9 cellular contexts compared by ENCODE assay signal in genomic region chr19:12884627-12884925, GRCh38. TPM values are rescaled to one million over a fixed set of nuclear protein-coding genes. Genes with fewer than 3 reads are reported as not detected.
DNase-seq lines count a peak whose midpoint lies in the region; ATAC-seq, FAIRE-seq and TF ChIP-seq lines count a peak whose summit lies in the region.
"Had no signal": no experiment of that assay in that cellular context is flagged by ENCODE, and none has a peak within 500 bp of the region (broad histone marks: within the 10 kb centered on the region; RNA-seq: fewer than 3 reads in every experiment).

No MANE protein-coding gene starts in this region.

- CTCF ChIA-PET in Caco-2 (lab: Charles Lee), result interaction anchor here (0.6 to 1.6 kb wide), 10 partner anchors 8 to 177 kb away, joined by 3 to 12 read pairs (median 4); no protein-coding TSS in a partner anchor
- CTCF ChIA-PET in mammary epithelial cell (lab: Charles Lee; ENCODE audit: low non-redundant PET), result interaction anchor here (0.7 kb wide), 1 partner anchor 81 kb away, joined by 8 read pairs; no protein-coding TSS in a partner anchor
- CTCF ChIA-PET in T-cell (lab: Charles Lee), result interaction anchor here in 1 of 2 donors (0.6 to 1.6 kb wide), 11 partner anchors 9 to 109 kb away, joined by 3 to 19 read pairs (median 5); partner anchors contain the start of genes CALR, FARSA and SYCE2

- no peaks in the 10 kb centered on the region for H3K9me3 Mint-ChIP-seq in Caco-2 (ENCODE audit: unreplicated experiment)
- no peaks in the 10 kb centered on the region for H3K9me3 Mint-ChIP-seq in T-cell

- no peaks in the 10 kb centered on the region for H3K4me1 Mint-ChIP-seq in Caco-2 (ENCODE audit: low read depth, unreplicated experiment)
- peaks cover 28 to 35% (median 31%) of the 10 kb centered on the region in 3 donors for H3K4me1 Mint-ChIP-seq in T-cell

- H3K36me3 ChIP-seq in Caco-2 (ENCODE audit: control insufficient read depth, insufficient read depth, low read length) (no peaks in the 10 kb centered on the region), KMS-11 (ENCODE audit: insufficient read depth) (no peaks in the 10 kb centered on the region), mammary epithelial cell (ENCODE audit: insufficient read depth, low read length) (no peaks in the 10 kb centered on the region), neutrophil (no peaks in the 10 kb centered on the region)

- H3K4me3 ChIP-seq in Caco-2 (ENCODE audit: low read depth, low read length) (peak overlapping the region; percentile 43), KMS-11 (IDR thresholded peaks at IDR 0.05; ENCODE audit: insufficient read depth, low read depth, low read length) (no peak overlapping the region), mammary epithelial cell (replicated peaks in 1 of 3; ENCODE audit: insufficient read depth in 1 of 3, low read depth in 2 of 3, low read length in 3 of 3) (no peak overlapping the region), neutrophil (ENCODE audit: low read depth in 1 of 2, low read length in 1 of 2) (peak overlapping the region; percentile 54 to 71)

- intact Hi-C loops in Caco-2 (cut with micrococcal nuclease; ENCODE audit: unreplicated experiment), result no loop called here
- intact Hi-C loops in mammary epithelial cell (cut with micrococcal nuclease), result no loop called here

- H3K27me3 ChIP-seq in Caco-2 (replicated peaks; ENCODE audit: control insufficient read depth, insufficient read depth, low read length), result no peaks in the 10 kb centered on the region
- no peaks in the 10 kb centered on the region for H3K27me3 ChIP-seq in KMS-11 (ENCODE audit: insufficient read depth, low read depth)
- no peaks in the 10 kb centered on the region for H3K27me3 ChIP-seq in mammary epithelial cell (ENCODE audit: insufficient read depth, low read length)
- peaks cover 16% of the 10 kb centered on the region for H3K27me3 ChIP-seq in neutrophil

- H2AFZ ChIP-seq in KMS-11 (ENCODE audit: low read depth) (peak overlapping the region; percentile 98), mammary epithelial cell (ENCODE audit: low read depth, low read length) (peak overlapping the region; percentile 94)

- H3K36me3 Mint-ChIP-seq in Caco-2 (ENCODE audit: insufficient read depth, unreplicated experiment) (peaks cover 12% of the 10 kb centered on the region), T-cell (no peaks in the 10 kb centered on the region)

- peaks cover 5% of the 10 kb centered on the region for H3K27me3 Mint-ChIP-seq in Caco-2 (ENCODE audit: insufficient read depth, unreplicated experiment)
- H3K27me3 Mint-ChIP-seq in T-cell, result peaks cover 0 to 2% of the 10 kb centered on the region in 2 donors

- no peak for DNase-seq in Caco-2
- no peak for DNase-seq in mammary epithelial cell
- DNase-seq in GM03348 (ENCODE audit: low spot score), result no peak
- no peak for DNase-seq in stimulated activated CD4-positive, alpha-beta T cell treated with anti-CD3 and anti-CD28 coated beads, Interleukin-4, amount 100 ng/mL, for 1 hour
- no peak for DNase-seq in GM12892 (ENCODE audit: insufficient read length)
- no peak for DNase-seq in T-cell

- H3K9me3 ChIP-seq in Caco-2 (peaks cover 22% of the 10 kb centered on the region), mammary epithelial cell (replicated peaks; ENCODE audit: insufficient read depth, low read length) (peaks cover 14% of the 10 kb centered on the region), neutrophil (no peaks in the 10 kb centered on the region)

- FAIRE-seq in GM12892 (lab: Jason Lieb, UNC), result no peak
- FAIRE-seq: bronchial epithelial cell had no signal

- no peak overlapping the region for H3K9ac ChIP-seq in KMS-11
- no peak overlapping the region for H3K9ac ChIP-seq in mammary epithelial cell (ENCODE audit: insufficient read depth, low read length)

- dilution Hi-C loops in mammary epithelial cell (cut with HindIII; ENCODE audit: low sequenced_read_pairs), result no loop called here

- H3K79me2 ChIP-seq in KMS-11 (ENCODE audit: insufficient read depth, low read depth), result no peaks in the 10 kb centered on the region
- peaks cover 4% of the 10 kb centered on the region for H3K79me2 ChIP-seq in mammary epithelial cell (ENCODE audit: insufficient read depth, low read length)

- TF ChIP-seq CTCF in Caco-2 (IDR thresholded peaks at IDR 0.05; ENCODE audit: insufficient read depth in 1 of 2, low read depth in 1 of 2, low read length in 1 of 2, severe bottlenecking in 1 of 2, unreplicated experiment in 1 of 2) (no peak), KMS-11 (conservative IDR thresholded peaks at IDR 0.05; ENCODE audit: low read depth, low read length) (no peak), mammary epithelial cell (conservative IDR thresholded peaks at IDR 0.05 in 1 of 2, IDR thresholded peaks at IDR 0.05 in 1 of 2; ENCODE audit: extremely low read depth in 1 of 2, insufficient read depth in 1 of 2, low read depth in 1 of 2, low read length in 2 of 2) (no peak), neutrophil (IDR thresholded peaks at IDR 0.05) (no peak)

- BruUV-seq in Caco-2 (replicated peaks; lab: Mats Ljungman, UMichigan) (no TSS peak), mammary epithelial cell (replicated peaks; lab: Mats Ljungman, UMichigan) (no TSS peak)

- POLR2A ChIA-PET in Caco-2 (lab: Charles Lee), result interaction anchor here (0.6 to 1.0 kb wide), 2 partner anchors 12 to 62 kb away, joined by 3 to 5 read pairs; no protein-coding TSS in a partner anchor
- POLR2A ChIA-PET in T-cell (lab: Charles Lee), result interaction anchor here (0.5 to 0.7 kb wide), 2 partner anchors 28 to 129 kb away, joined by 3 to 12 read pairs; no protein-coding TSS in a partner anchor

- ATAC-seq in T-cell (replicated peaks in 1 of 4), result no peak

- no peak overlapping the region for H3K27ac Mint-ChIP-seq in Caco-2 (ENCODE audit: unreplicated experiment)
- no peak overlapping the region for H3K27ac Mint-ChIP-seq in T-cell

- 64% methylated on average over 12 of the region's 12 CpGs for WGBS in mammary epithelial cell (ENCODE audit: low coverage, missing lambda C conversion rate)

- H4K20me1 ChIP-seq in KMS-11 (ENCODE audit: insufficient read depth) (no peaks in the 10 kb centered on the region), mammary epithelial cell (ENCODE audit: insufficient read depth, low read length) (no peaks in the 10 kb centered on the region)

- peak overlapping the region; percentile 80 for H3K4me3 Mint-ChIP-seq in Caco-2 (ENCODE audit: unreplicated experiment)
- peak overlapping the region in 1 of 3 donors; percentile 80 for H3K4me3 Mint-ChIP-seq in T-cell

- H3K4me1 ChIP-seq in Caco-2 (no peaks in the 10 kb centered on the region), KMS-11 (ENCODE audit: low read depth, poor library complexity, severe bottlenecking) (peaks cover 16% of the 10 kb centered on the region), mammary epithelial cell (ENCODE audit: insufficient read depth, low read length) (peaks cover 17% of the 10 kb centered on the region), neutrophil (ENCODE audit: control insufficient read depth in 1 of 2, insufficient read depth in 1 of 2, low read depth in 1 of 2, low read length in 1 of 2) (peaks cover 55% of the 10 kb centered on the region in 2 experiments)

- in situ Hi-C loops in mammary epithelial cell (cut with MboI; ENCODE audit: low sequenced_read_pairs in 2 of 2), result no loop called here

- TF ChIP-seq POLR2A in GM12892 (IDR thresholded peaks at IDR 0.05; ENCODE audit: low read depth, low read length), result no peak

- H3K27ac ChIP-seq in KMS-11 (no peak overlapping the region), mammary epithelial cell (ENCODE audit: insufficient read depth, low read depth, low read length) (no peak overlapping the region), neutrophil (peak overlapping the region; percentile 95)

- H3K4me2 ChIP-seq in KMS-11 (peak overlapping the region; percentile 73; the same call in 1 of the 2 replicates), mammary epithelial cell (ENCODE audit: insufficient read depth, low read depth, low read length) (peak overlapping the region; percentile 89)

RNA-seq across cellular contexts. Expression of gene KLF1, which starts 2.4 kb away (rescaled TPM):
- total RNA-seq in Caco-2 (2022), result not detected in 2 replicates
- total RNA-seq in mammary epithelial cell, result not detected
- 0.07 TPM for polyA plus RNA-seq in mammary epithelial cell
- not detected for polyA minus RNA-seq in mammary epithelial cell
- not detected for polyA plus RNA-seq in GM12892 (2012; ENCODE audit: missing spikeins)
- under 1 TPM in 3 of 5 donors, not detected in 2; 0.36 to 0.67 (median 0.38) TPM for total RNA-seq in T-cell
- total RNA-seq: bronchial epithelial cell had no signal

RNA-seq across cellular contexts. Expression of gene DNASE2, which starts 3.3 kb away (rescaled TPM):
- total RNA-seq in Caco-2 (2022) (3.6 and 3.8 TPM in 2 replicates), mammary epithelial cell (10 to 100 TPM; 41.2 to 54.2 TPM), T-cell (10 to 100 TPM; 13.4 to 32.1 (median 26.5) TPM)
- polyA plus RNA-seq in mammary epithelial cell, result 40.6 TPM
- polyA minus RNA-seq in mammary epithelial cell, result 23.3 TPM
- polyA plus RNA-seq in GM12892 (2012; ENCODE audit: missing spikeins), result 14.7 TPM

RNA-seq across cellular contexts. Expression of gene GCDH, which starts 6.4 kb away (rescaled TPM):
- total RNA-seq in Caco-2 (2022) (31.4 and 32.4 TPM in 2 replicates), mammary epithelial cell (10 to 100 TPM; 25.2 to 31.5 TPM), T-cell (10 to 100 TPM; 39.8 to 68.7 (median 60.0) TPM)
- polyA plus RNA-seq in mammary epithelial cell, result 23.4 TPM
- 18.4 TPM for polyA minus RNA-seq in mammary epithelial cell
- 37.1 TPM for polyA plus RNA-seq in GM12892 (2012; ENCODE audit: missing spikeins)

RNA-seq across cellular contexts. Expression of gene SYCE2, which starts 34.5 kb away (rescaled TPM):
- total RNA-seq in Caco-2 (2022) (2.0 and 2.3 TPM in 2 replicates), mammary epithelial cell (not detected), T-cell (1 to 10 TPM in 2 of 5 donors, not detected in 3; 2.5 to 2.8 TPM)
- polyA plus RNA-seq in mammary epithelial cell, result 0.32 TPM
- not detected for polyA minus RNA-seq in mammary epithelial cell
- polyA plus RNA-seq in GM12892 (2012; ENCODE audit: missing spikeins), result 2.9 TPM
- total RNA-seq: bronchial epithelial cell had no signal

RNA-seq across cellular contexts. Expression of gene MAST1, which starts 46.3 kb away (rescaled TPM):
- 0.79 and 0.91 TPM in 2 replicates for total RNA-seq in Caco-2 (2022)
- total RNA-seq in mammary epithelial cell, result 1 to 10 TPM in 1 of 2 donors, under 1 TPM in 1; 0.50 to 2.2 TPM
- 0.42 TPM for polyA plus RNA-seq in mammary epithelial cell
- not detected for polyA minus RNA-seq in mammary epithelial cell
- 1.1 TPM for polyA plus RNA-seq in GM12892 (2012; ENCODE audit: missing spikeins)
- total RNA-seq in T-cell, result under 1 TPM; 0.29 to 0.75 (median 0.43) TPM

Comparison
In these comparisons a context has a peak if more than half of its experiments do, and no peak if none do; other contexts are left out.
1. H3K4me3 ChIP-seq: peak in Caco-2 (single experiment) and neutrophil (2 of 2); none in KMS-11 (single experiment) and mammary epithelial cell (0 of 3).